In genomic region chr12:53380797-53381738, GRCh38 we compare ENCODE assay signal across 8 cellular contexts. TPM values are rescaled to one million over a fixed set of nuclear protein-coding genes. Genes with fewer than 3 reads are reported as not detected.
A peak's percentile ranks its signal among the peaks of the same experiment; 100 is the strongest.
DNase-seq lines count a peak whose midpoint lies in the region; ATAC-seq, FAIRE-seq and TF ChIP-seq lines count a peak whose summit lies in the region.

No MANE protein-coding gene starts in this region.

- peak overlapping the region; percentile 85 for H3K27ac Mint-ChIP-seq in HFFc6
- peak overlapping the region; percentile 83 for H3K27ac Mint-ChIP-seq in activated naive CD8-positive, alpha-beta T cell treated with anti-CD3 and anti-CD28 coated beads, Interleukin-2, amount 10 ng/mL, durations not matched to agents 7 days and 5 days

- peak overlapping the region; percentile 99 for H3K4me2 ChIP-seq in A549

- DNase-seq in A549 (ENCODE audit: low read depth in 1 of 2, low spot score in 1 of 2) (no peak), HFFc6 (peak; percentile 34), iris pigment epithelial cell (ENCODE audit: low read depth) (peak; percentile 71), cortex of kidney (lab: John Stamatoyannopoulos, UW) (no peak), GM10266 (ENCODE audit: extremely low spot score) (no peak)
- peak; percentile 39 for DNase-seq in activated naive CD8-positive, alpha-beta T cell treated with anti-CD3 and anti-CD28 coated beads, Interleukin-2, amount 10 ng/mL, durations not matched to agents 7 days and 5 days

- H3K4me3 Mint-ChIP-seq in HFFc6 = peak overlapping the region; percentile 91
- peak overlapping the region; percentile 95 for H3K4me3 Mint-ChIP-seq in activated naive CD8-positive, alpha-beta T cell treated with anti-CD3 and anti-CD28 coated beads, Interleukin-2, amount 10 ng/mL, durations not matched to agents 7 days and 5 days

- FAIRE-seq in A549 (lab: Jason Lieb, UNC) = no peak

- H3K9ac ChIP-seq in subcutaneous abdominal adipose tissue (ENCODE audit: low read length in 5 of 5) = peak overlapping the region; percentile 56 to 95 (median 75)

- H3K4me3 ChIP-seq in A549 (peak overlapping the region; percentile 70), subcutaneous abdominal adipose tissue (ENCODE audit: low read depth in 1 of 5, low read length in 5 of 5) (peak overlapping the region; percentile 43 to 76 (median 64))

- 7% methylated on average over 21 of the region's 21 CpGs for WGBS in A549 (ENCODE audit: missing lambda C conversion rate)

- no peaks in the 10 kb centered on the region for H3K27me3 ChIP-seq in subcutaneous abdominal adipose tissue (ENCODE audit: control insufficient read depth in 5 of 5, insufficient read depth in 4 of 5, low read length in 5 of 5)

- H3K27ac ChIP-seq in A549 = peak overlapping the region; percentile 94 to 99
- H3K27ac ChIP-seq in subcutaneous abdominal adipose tissue (ENCODE audit: low read depth, low read length) = peak overlapping the region; percentile 99

- no peaks in the 10 kb centered on the region for H3K9me3 Mint-ChIP-seq in HFFc6
- no peaks in the 10 kb centered on the region for H3K9me3 Mint-ChIP-seq in activated naive CD8-positive, alpha-beta T cell treated with anti-CD3 and anti-CD28 coated beads, Interleukin-2, amount 10 ng/mL, durations not matched to agents 7 days and 5 days

- H3K36me3 ChIP-seq in subcutaneous abdominal adipose tissue (ENCODE audit: control insufficient read depth in 5 of 5, insufficient read depth in 5 of 5, low read length in 5 of 5) = peaks cover 0 to 28% (median 20%) of the 10 kb centered on the region in 5 donors

- TF ChIP-seq CTCF in A549 (IDR thresholded peaks at IDR 0.05) = no peak
- no peak for TF ChIP-seq CTCF in HFFc6 (IDR thresholded peaks at IDR 0.05)
- no peak for TF ChIP-seq CTCF in GM10266 (IDR thresholded peaks at IDR 0.05; ENCODE audit: control insufficient read depth, insufficient read depth, low read depth, missing control alignments)

- CTCF ChIA-PET in A549 (lab: Yijun Ruan, JAX) = interaction anchor here (0.6 to 12.7 kb wide), 28 partner anchors 9 to 67 kb away, joined by 3 to 199 read pairs (median 5); partner anchors contain the start of genes AMHR2 and PRR13

- no peak for ATAC-seq in A549
- ATAC-seq in activated naive CD8-positive, alpha-beta T cell treated with anti-CD3 and anti-CD28 coated beads, Interleukin-2, amount 10 ng/mL, durations not matched to agents 7 days and 5 days (ENCODE audit: low read depth) = no peak
- ATAC-seq in HG02623 (IDR thresholded peaks at IDR 0.05; ENCODE audit: unreplicated experiment) = no peak

- peaks cover 35% of the 10 kb centered on the region for H3K36me3 Mint-ChIP-seq in HFFc6 (ENCODE audit: low read depth)
- H3K36me3 Mint-ChIP-seq in activated naive CD8-positive, alpha-beta T cell treated with anti-CD3 and anti-CD28 coated beads, Interleukin-2, amount 10 ng/mL, durations not matched to agents 7 days and 5 days = peaks cover 33% of the 10 kb centered on the region

- H3K27me3 Mint-ChIP-seq in HFFc6 (ENCODE audit: insufficient read depth) = peaks cover 4% of the 10 kb centered on the region
- no peaks in the 10 kb centered on the region for H3K27me3 Mint-ChIP-seq in activated naive CD8-positive, alpha-beta T cell treated with anti-CD3 and anti-CD28 coated beads, Interleukin-2, amount 10 ng/mL, durations not matched to agents 7 days and 5 days

- POLR2A ChIA-PET in A549 (lab: Yijun Ruan, JAX) = interaction anchor here (0.6 to 1.9 kb wide), 6 partner anchors 29 to 60 kb away, joined by 3 to 16 read pairs (median 4); partner anchors contain the start of genes AAAS and PRR13
- POLR2A ChIA-PET in activated naive CD8-positive, alpha-beta T cell treated with anti-CD3 and anti-CD28 coated beads, Interleukin-2, amount 10 ng/mL, durations not matched to agents 7 days and 5 days (lab: Charles Lee) = interaction anchor here (0.6 to 4.0 kb wide), 6 partner anchors 28 to 435 kb away, joined by 3 to 15 read pairs (median 5); partner anchors contain the start of genes AMHR2 and TARBP2

- H3K4me1 Mint-ChIP-seq in HFFc6 (ENCODE audit: low read depth) = peaks cover 33% of the 10 kb centered on the region
- peaks cover 35% of the 10 kb centered on the region for H3K4me1 Mint-ChIP-seq in activated naive CD8-positive, alpha-beta T cell treated with anti-CD3 and anti-CD28 coated beads, Interleukin-2, amount 10 ng/mL, durations not matched to agents 7 days and 5 days

- TF ChIP-seq POLR2A in A549 (IDR thresholded peaks at IDR 0.05; ENCODE audit: low read length) = no peak

- H3K9me3 ChIP-seq in A549 (no peaks in the 10 kb centered on the region), subcutaneous abdominal adipose tissue (ENCODE audit: control insufficient read depth in 5 of 5, low read length in 5 of 5) (no peaks in the 10 kb centered on the region)

- H3K4me1 ChIP-seq in A549 (peaks cover 39% of the 10 kb centered on the region), subcutaneous abdominal adipose tissue (ENCODE audit: control insufficient read depth in 5 of 5, insufficient read depth in 5 of 5, low read length in 5 of 5) (peaks cover 25 to 55% (median 51%) of the 10 kb centered on the region in 5 donors)

- TF ChIP-seq RAD21 in A549 (conservative IDR thresholded peaks at IDR 0.05 in 1 of 2, IDR thresholded peaks at IDR 0.05 in 1 of 2) = no peak

- no peak for TF ChIP-seq EP300 in A549 (IDR thresholded peaks at IDR 0.05)

TF ChIP-seq in A549, 52 proteins besides CTCF, POLR2A, EP300 and RAD21 (continues in another document):
- TF ChIP-seq MAZ (IDR thresholded peaks at IDR 0.05; ENCODE audit: borderline replicate concordance, low read depth, low read length) (no peak), EHMT2 (IDR thresholded peaks at IDR 0.05; ENCODE audit: low read depth) (no peak)

RNA-seq across cellular contexts. Expression of gene SP1, which starts 1.1 kb away (rescaled TPM):
- polyA plus RNA-seq in A549 (2011; rRNA removed) (53.2 and 56.6 TPM in 2 replicates), A549 (2017; fragmentation: RNase III; extraction: RNeasy Plus Mini Kit Qiagen cat#74134 plus additional on column Dnase treatment) (24.0 to 24.5 TPM (median 24.2 TPM) in 3 replicates)
- 14.0 and 18.8 TPM in 2 replicates for polyA plus RNA-seq in A549 (2012; cell fraction: cytosol; rRNA removed)
- polyA plus RNA-seq in A549 (2012; cell fraction: nucleus; rRNA removed) = 15.5 and 19.0 TPM in 2 replicates
- polyA minus RNA-seq in A549 (2011; rRNA and poly(A)+ RNA removed) = 176 and 220 TPM in 2 replicates
- 10 to 100 TPM; 38.2 to 51.8 (median 43.5) TPM for total RNA-seq in HFFc6 (2021; fragmentation: NEBNext Ultra II Directional; extraction: Animal tissue kit (Norgen Biotek cat#: 25700))
- total RNA-seq in activated naive CD8-positive, alpha-beta T cell treated with anti-CD3 and anti-CD28 coated beads, Interleukin-2, amount 10 ng/mL, durations not matched to agents 7 days and 5 days = 10 to 100 TPM; 88.7 to 96.2 TPM

RNA-seq across cellular contexts. Expression of gene AMHR2, which starts 42.6 kb away (rescaled TPM):
- polyA plus RNA-seq in A549 (2011; rRNA removed) = 0.12 and 0.16 TPM in 2 replicates
- polyA plus RNA-seq in A549 (2012; cell fraction: cytosol; rRNA removed) = 0.67 and 0.80 TPM in 2 replicates
- 0.84 and 1.1 TPM in 2 replicates for polyA plus RNA-seq in A549 (2012; cell fraction: nucleus; rRNA removed)
- 0.13 to 0.22 TPM (median 0.18 TPM) in 3 replicates for polyA plus RNA-seq in A549 (2017; fragmentation: RNase III; extraction: RNeasy Plus Mini Kit Qiagen cat#74134 plus additional on column Dnase treatment)
- polyA minus RNA-seq in A549 (2011; rRNA and poly(A)+ RNA removed) = 0.49 and 0.62 TPM in 2 replicates
- total RNA-seq in HFFc6 (2021; fragmentation: NEBNext Ultra II Directional; extraction: Animal tissue kit (Norgen Biotek cat#: 25700)) = not detected
- not detected for total RNA-seq in activated naive CD8-positive, alpha-beta T cell treated with anti-CD3 and anti-CD28 coated beads, Interleukin-2, amount 10 ng/mL, durations not matched to agents 7 days and 5 days

RNA-seq across cellular contexts. Expression of gene SP7, which starts 44.9 kb away (rescaled TPM):
- 0.05 TPM in 1 of 2 replicates, not detected in the other for polyA plus RNA-seq in A549 (2011; rRNA removed)
- 0.01 and 0.04 TPM in 2 replicates for polyA plus RNA-seq in A549 (2012; cell fraction: cytosol; rRNA removed)
- polyA plus RNA-seq in A549 (2012; cell fraction: nucleus; rRNA removed) = 0.09 and 0.12 TPM in 2 replicates
- polyA plus RNA-seq in A549 (2017; fragmentation: RNase III; extraction: RNeasy Plus Mini Kit Qiagen cat#74134 plus additional on column Dnase treatment) = 0.03 to 0.06 TPM in 2 of 3 replicates, not detected in the other
- 0.17 TPM in 1 of 2 replicates, not detected in the other for polyA minus RNA-seq in A549 (2011; rRNA and poly(A)+ RNA removed)
- total RNA-seq in HFFc6 (2021; fragmentation: NEBNext Ultra II Directional; extraction: Animal tissue kit (Norgen Biotek cat#: 25700)) = not detected
- not detected for total RNA-seq in activated naive CD8-positive, alpha-beta T cell treated with anti-CD3 and anti-CD28 coated beads, Interleukin-2, amount 10 ng/mL, durations not matched to agents 7 days and 5 days

RNA-seq across cellular contexts. Expression of gene AAAS, which starts 59.7 kb away (rescaled TPM):
- polyA plus RNA-seq in A549 (2011; rRNA removed) (82.6 and 104 TPM in 2 replicates), A549 (2017; fragmentation: RNase III; extraction: RNeasy Plus Mini Kit Qiagen cat#74134 plus additional on column Dnase treatment) (61.5 to 64.9 TPM (median 64.1 TPM) in 3 replicates)
- 98.3 and 108 TPM in 2 replicates for polyA plus RNA-seq in A549 (2012; cell fraction: cytosol; rRNA removed)
- polyA plus RNA-seq in A549 (2012; cell fraction: nucleus; rRNA removed) = 244 and 280 TPM in 2 replicates
- 136 and 153 TPM in 2 replicates for polyA minus RNA-seq in A549 (2011; rRNA and poly(A)+ RNA removed)
- total RNA-seq in HFFc6 (2021; fragmentation: NEBNext Ultra II Directional; extraction: Animal tissue kit (Norgen Biotek cat#: 25700)) = 10 to 100 TPM; 44.0 to 63.5 (median 54.0) TPM
- 10 to 100 TPM; 65.0 to 67.0 TPM for total RNA-seq in activated naive CD8-positive, alpha-beta T cell treated with anti-CD3 and anti-CD28 coated beads, Interleukin-2, amount 10 ng/mL, durations not matched to agents 7 days and 5 days

Comparison
In these comparisons a context has a peak if more than half of its experiments do, and no peak if none do; other contexts are left out.
1. DNase-seq: peak in HFFc6 (single experiment), activated naive CD8-positive, alpha-beta T cell treated with anti-CD3 and anti-CD28 coated beads, Interleukin-2, amount 10 ng/mL, durations not matched to agents 7 days and 5 days (single experiment) and iris pigment epithelial cell (single experiment); none in A549 (0 of 2), cortex of kidney (single experiment) and GM10266 (single experiment).